ENCODE assay signal across 26 cellular contexts in genomic region chr6:161246725-161247124, GRCh38. TPM values are rescaled to one million over a fixed set of nuclear protein-coding genes. Genes with fewer than 3 reads are reported as not detected.
DNase-seq lines count a peak whose midpoint lies in the region; ATAC-seq and TF ChIP-seq lines count a peak whose summit lies in the region.
"Had no signal": no experiment of that assay in that cellular context is flagged by ENCODE, and none has a peak within 500 bp of the region (broad histone marks: within the 10 kb centered on the region; RNA-seq: fewer than 3 reads in every experiment).

No MANE protein-coding gene starts in this region.

- 73% methylated on average over 2 of the region's 2 CpGs for WGBS in prostate gland

- no peak for TF ChIP-seq CTCF in prostate gland (IDR thresholded peaks at IDR 0.05)

- H3K4me3 Mint-ChIP-seq in effector memory CD8-positive, alpha-beta T cell, result no peak overlapping the region
- H3K4me3 Mint-ChIP-seq: CD4-positive, CD25-positive, alpha-beta regulatory T cell; GM23338; HFFc6 had no signal

- H3K4me1 Mint-ChIP-seq in effector memory CD8-positive, alpha-beta T cell (ENCODE audit: low read depth in 2 of 2), result peaks cover 17 to 27% of the 10 kb centered on the region in 2 donors

- H3K9me3 Mint-ChIP-seq in effector memory CD8-positive, alpha-beta T cell, result no peaks in the 10 kb centered on the region
- H3K9me3 Mint-ChIP-seq: HFFc6 had no signal

- no peak for ATAC-seq in GM18519 (IDR thresholded peaks at IDR 0.05; ENCODE audit: low FRiP score, unreplicated experiment)
- no peak for ATAC-seq in effector memory CD8-positive, alpha-beta T cell (replicated peaks)
- ATAC-seq: GM23338 had no signal

- DNase-seq in SK-N-DZ (ENCODE audit: low spot score) (peak; percentile 66), amniotic epithelial cell (ENCODE audit: low read depth) (peak; percentile 86), iris pigment epithelial cell (ENCODE audit: low read depth) (peak; percentile 66), prostate gland (ENCODE audit: low spot score) (no peak)
- no peak for DNase-seq in activated T-cell treated with anti-CD3 and anti-CD28 coated beads, Interleukin-2, amount 50 U/mL, for 48 hours
- no peak for DNase-seq in effector memory CD8-positive, alpha-beta T cell
- DNase-seq: CD4-positive, CD25-positive, alpha-beta regulatory T cell; DMS153; DND-41; HFFc6; KG1; MG63; NCI-H1105 treated with DMSO at 0.1 percent for 48 hours; NCI-H146; NCI-H1930; NCI-H2107; NCI-H446; NCI-H524 treated with DMSO at 0.1 percent for 48 hours; NCI-H774; PC-9; Right ventricle myocardium superior; SW 1271 had no signal

- H3K9me3 ChIP-seq in prostate gland, result no peaks in the 10 kb centered on the region
- H3K9me3 ChIP-seq: HAP-1, MG63 had no signal

- H3K27me3 ChIP-seq in prostate gland (replicated peaks; ENCODE audit: insufficient read depth), result no peaks in the 10 kb centered on the region
- H3K27me3 ChIP-seq: BLaER1, MG63 had no signal

- H3K36me3 Mint-ChIP-seq in effector memory CD8-positive, alpha-beta T cell (ENCODE audit: insufficient read depth), result peaks cover 27% of the 10 kb centered on the region

- no peak overlapping the region for H3K27ac Mint-ChIP-seq in effector memory CD8-positive, alpha-beta T cell
- H3K27ac Mint-ChIP-seq: CD4-positive, CD25-positive, alpha-beta regulatory T cell; GM23338; HFFc6 had no signal

- no peaks in the 10 kb centered on the region for H3K36me3 ChIP-seq in prostate gland
- H3K36me3 ChIP-seq: HAP-1, MG63 had no signal

- H3K27ac ChIP-seq in prostate gland, result no peak overlapping the region
- H3K27ac ChIP-seq: BLaER1, PC-9 had no signal

- H3K4me1 ChIP-seq in prostate gland (replicated peaks), result no peaks in the 10 kb centered on the region
- H3K4me1 ChIP-seq: BLaER1, HAP-1 had no signal

- H3K4me3 ChIP-seq in prostate gland, result no peak overlapping the region
- H3K4me3 ChIP-seq: BLaER1, GM23338, HAP-1, MG63, PC-9 had no signal

- no peak for TF ChIP-seq POLR2A in prostate gland (IDR thresholded peaks at IDR 0.05)

- no peaks in the 10 kb centered on the region for H3K27me3 Mint-ChIP-seq in effector memory CD8-positive, alpha-beta T cell
- H3K27me3 Mint-ChIP-seq: CD4-positive, CD25-positive, alpha-beta regulatory T cell had no signal

- intact Hi-C loops in prostate gland (cut with DNase I), result no loop called here

RNA-seq across cellular contexts. Expression of gene AGPAT4, which starts 27.1 kb away (rescaled TPM):
- polyA plus RNA-seq in SK-N-DZ (2014; cell fraction: cytosol; rRNA removed), result 6.7 and 10.5 TPM in 2 replicates
- 20.7 and 27.4 TPM in 2 replicates for polyA plus RNA-seq in SK-N-DZ (2014; cell fraction: nucleus; rRNA removed)
- 1 to 10 TPM; 1.7 to 4.2 TPM for total RNA-seq in prostate gland

Comparison
In these comparisons a context has a peak if more than half of its experiments do, and no peak if none do; other contexts are left out.
1. DNase-seq: peak in SK-N-DZ (single experiment), amniotic epithelial cell (single experiment) and iris pigment epithelial cell (single experiment); none in activated T-cell treated with anti-CD3 and anti-CD28 coated beads, Interleukin-2, amount 50 U/mL, for 48 hours (0 of 2), effector memory CD8-positive, alpha-beta T cell (0 of 3) and prostate gland (single experiment).